9 cellular contexts compared by ENCODE assay signal in the genomic region with DNA sequence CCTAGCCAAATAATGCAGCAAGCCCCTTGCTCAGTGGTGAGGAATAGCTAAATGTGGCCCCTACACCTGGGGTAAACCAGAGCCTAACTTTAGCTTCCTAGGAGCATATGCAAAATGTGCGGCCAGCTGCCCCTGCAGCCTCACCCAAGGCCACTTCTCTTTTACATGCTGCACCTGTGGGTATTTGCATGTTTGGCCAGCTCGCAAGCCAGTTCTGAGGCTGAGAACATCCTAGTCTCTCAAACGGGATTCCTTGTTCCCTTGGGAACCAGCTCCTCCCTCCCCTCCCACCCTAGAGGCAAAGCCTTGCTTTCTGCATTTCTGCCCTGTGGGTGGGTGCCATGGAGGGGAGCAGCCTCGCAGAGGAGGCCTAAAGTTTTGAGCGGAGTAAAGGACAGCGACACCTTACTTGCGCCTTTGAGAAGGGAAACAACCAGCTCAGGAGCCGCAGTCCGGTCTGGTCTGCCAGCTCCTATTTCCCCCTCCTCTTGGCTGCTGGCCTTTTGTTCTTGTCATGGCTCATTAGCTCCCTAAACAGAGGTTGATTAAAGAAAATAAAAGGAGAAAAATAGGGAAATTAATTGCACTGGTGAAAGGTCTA.
DNase-seq lines count a peak whose midpoint lies in the region; ATAC-seq and TF ChIP-seq lines count a peak whose summit lies in the region.
"Had no signal": no experiment of that assay in that cellular context is flagged by ENCODE, and none has a peak within 500 bp of the region (broad histone marks: within the 10 kb centered on the region; RNA-seq: fewer than 3 reads in every experiment).

No MANE protein-coding gene starts in this region.

- no peaks in the 10 kb centered on the region for H3K9me3 ChIP-seq in IMR-90 (ENCODE audit: control insufficient read depth, insufficient read depth, low read length)

- H4K5ac ChIP-seq in IMR-90 (ENCODE audit: low read depth, low read length): no peak overlapping the region

- peak; percentile 56 for DNase-seq in H7
- DNase-seq in IMR-90: no peak
- peak; percentile 61 for DNase-seq in iPS-NIHi7 (ENCODE audit: extremely low spot score)
- DNase-seq in OCI-M2 (lab: John Stamatoyannopoulos, UW; ENCODE audit: unreplicated experiment): no peak
- no peak for DNase-seq in NCI-H1930 (lab: John Stamatoyannopoulos, UW)
- no peak for DNase-seq in GOT3 (lab: John Stamatoyannopoulos, UW)
- DNase-seq in NCI-H510A treated with DMSO at 0.1 percent for 48 hours (lab: John Stamatoyannopoulos, UW): no peak
- DNase-seq: stimulated activated CD4-positive, alpha-beta T cell treated with anti-CD3 and anti-CD28 coated beads, Interleukin-4, amount 100 ng/mL, for 24 hours had no signal

- no peaks in the 10 kb centered on the region for H3K79me1 ChIP-seq in IMR-90 (ENCODE audit: low read depth in 1 of 2, low read length in 2 of 2)

- H3K4me1 ChIP-seq in IMR-90 (ENCODE audit: control insufficient read depth, insufficient read depth, low read length): no peaks in the 10 kb centered on the region

- peak overlapping the region; percentile 9 for H2AFZ ChIP-seq in IMR-90 (replicated peaks; ENCODE audit: low read length, poor library complexity)

- CTCF ChIA-PET in IMR-90 (lab: Yijun Ruan, JAX): no interaction called here

- no peak overlapping the region for H3K4ac ChIP-seq in IMR-90 (ENCODE audit: low read depth, low read length)

- no peak overlapping the region for H2BK20ac ChIP-seq in IMR-90 (ENCODE audit: low read depth, low read length)

- no peak overlapping the region for H2AK5ac ChIP-seq in IMR-90 (ENCODE audit: low read depth, low read length)

- H3K27ac ChIP-seq in IMR-90 (ENCODE audit: insufficient read depth, low read length): no peak overlapping the region

- no peak overlapping the region for H3K23ac ChIP-seq in IMR-90 (ENCODE audit: low read depth, low read length)

- no peak for TF ChIP-seq POLR2A in IMR-90 (IDR thresholded peaks at IDR 0.05; ENCODE audit: low read depth, low read length)

- no peak overlapping the region for H3K4me3 ChIP-seq in H7 (ENCODE audit: insufficient read depth, low read depth, low read length)
- H3K4me3 ChIP-seq in IMR-90 (ENCODE audit: insufficient read depth, low read depth, low read length): no peak overlapping the region

- BruUV-seq in IMR-90 (replicated peaks; lab: Mats Ljungman, UMichigan): no TSS peak

- no peak overlapping the region for H3K18ac ChIP-seq in IMR-90 (ENCODE audit: low read depth, low read length)

- no peaks in the 10 kb centered on the region for H3K9me1 ChIP-seq in IMR-90 (ENCODE audit: insufficient read depth, low read length)

- no peak overlapping the region for H2BK120ac ChIP-seq in IMR-90 (ENCODE audit: low read depth, low read length)

- H3K9ac ChIP-seq in IMR-90 (ENCODE audit: low read depth, low read length): no peak overlapping the region

- H3K36me3 ChIP-seq in H7 (replicated peaks; ENCODE audit: control insufficient read depth, insufficient read depth, low read length) (no peaks in the 10 kb centered on the region), IMR-90 (ENCODE audit: control insufficient read depth, insufficient read depth, low read length) (no peaks in the 10 kb centered on the region)

- in situ Hi-C loops in IMR-90 (cut with MboI; ENCODE audit: low sequenced_read_pairs): no loop called here

- TF ChIP-seq RAD21 in IMR-90 (IDR thresholded peaks at IDR 0.05; ENCODE audit: low read length): no peak

- no peaks in the 10 kb centered on the region for H3K27me3 ChIP-seq in H7 (ENCODE audit: control insufficient read depth, insufficient read depth, low read length)
- H3K27me3 ChIP-seq in IMR-90 (ENCODE audit: control insufficient read depth, insufficient read depth, low read length): no peaks in the 10 kb centered on the region

- TF ChIP-seq CTCF in IMR-90 (conservative IDR thresholded peaks at IDR 0.05; ENCODE audit: low read depth, low read length): no peak

- H3K14ac ChIP-seq in IMR-90 (replicated peaks; ENCODE audit: low read depth, low read length): no peak overlapping the region

- POLR2A ChIA-PET in IMR-90 (lab: Charles Lee; ENCODE audit: unreplicated experiment): no interaction called here

- intact Hi-C loops in IMR-90 (cut with micrococcal nuclease): no loop called here

- H2AK9ac ChIP-seq in IMR-90 (replicated peaks; ENCODE audit: low read depth, low read length, poor library complexity): no peak overlapping the region

- dilution Hi-C loops in IMR-90 (cut with HindIII; ENCODE audit: low sequenced_read_pairs, unreplicated experiment): no loop called here

- no peak overlapping the region for H3K56ac ChIP-seq in IMR-90 (ENCODE audit: extremely low read depth, insufficient read depth, low read length)

- H4K91ac ChIP-seq in IMR-90 (ENCODE audit: insufficient read depth, low read depth, low read length): no peak overlapping the region

- no peak overlapping the region for H3K4me2 ChIP-seq in IMR-90 (ENCODE audit: low read depth, low read length)

- ATAC-seq in GM18858 (IDR thresholded peaks at IDR 0.05; ENCODE audit: unreplicated experiment) (peak; percentile 72), IMR-90 (ENCODE audit: low read depth) (no peak)

- no peaks in the 10 kb centered on the region for H4K20me1 ChIP-seq in IMR-90 (ENCODE audit: insufficient read depth, low read length)

- 56% methylated on average over 5 of the region's 9 CpGs; no CpG with 5 or more reads in 1 of the 2 experiments for WGBS in IMR-90 (ENCODE audit: extremely low coverage in 2 of 2, insufficient read length in 1 of 2), 2 experiments

- no peak overlapping the region for H2BK15ac ChIP-seq in IMR-90 (ENCODE audit: low read depth, low read length)

- no peak overlapping the region for H2BK5ac ChIP-seq in IMR-90 (ENCODE audit: low read depth, low read length, poor library complexity, severe bottlenecking)

- no peak overlapping the region for H4K8ac ChIP-seq in IMR-90 (ENCODE audit: low read depth in 2 of 2, low read length in 2 of 2)

TF ChIP-seq in IMR-90, 13 proteins besides CTCF, POLR2A, EP300 and RAD21:
- no peak for TF ChIP-seq FOS (IDR thresholded peaks at IDR 0.05; ENCODE audit: low read depth, low read length)
- no peak for TF ChIP-seq RCOR1 (IDR thresholded peaks at IDR 0.05; ENCODE audit: insufficient replicate concordance, low read length)
- no peak for TF ChIP-seq RFX5 (IDR thresholded peaks at IDR 0.05; ENCODE audit: low read depth, low read length)
- TF ChIP-seq SMC3 (IDR thresholded peaks at IDR 0.05; ENCODE audit: low read depth, low read length): no peak
- TF ChIP-seq, protein P1, sequence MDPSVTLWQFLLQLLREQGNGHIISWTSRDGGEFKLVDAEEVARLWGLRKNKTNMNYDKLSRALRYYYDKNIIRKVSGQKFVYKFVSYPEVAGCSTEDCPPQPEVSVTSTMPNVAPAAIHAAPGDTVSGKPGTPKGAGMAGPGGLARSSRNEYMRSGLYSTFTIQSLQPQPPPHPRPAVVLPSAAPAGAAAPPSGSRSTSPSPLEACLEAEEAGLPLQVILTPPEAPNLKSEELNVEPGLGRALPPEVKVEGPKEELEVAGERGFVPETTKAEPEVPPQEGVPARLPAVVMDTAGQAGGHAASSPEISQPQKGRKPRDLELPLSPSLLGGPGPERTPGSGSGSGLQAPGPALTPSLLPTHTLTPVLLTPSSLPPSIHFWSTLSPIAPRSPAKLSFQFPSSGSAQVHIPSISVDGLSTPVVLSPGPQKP (IDR thresholded peaks at IDR 0.05; ENCODE audit: borderline replicate concordance, low read depth, low read length): no peak
- TF ChIP-seq BHLHE40 (IDR thresholded peaks at IDR 0.05; ENCODE audit: low read depth, low read length): no peak
- TF ChIP-seq MXI1 (IDR thresholded peaks at IDR 0.05; ENCODE audit: borderline replicate concordance, low read depth, low read length): no peak
- TF ChIP-seq, protein P2, sequence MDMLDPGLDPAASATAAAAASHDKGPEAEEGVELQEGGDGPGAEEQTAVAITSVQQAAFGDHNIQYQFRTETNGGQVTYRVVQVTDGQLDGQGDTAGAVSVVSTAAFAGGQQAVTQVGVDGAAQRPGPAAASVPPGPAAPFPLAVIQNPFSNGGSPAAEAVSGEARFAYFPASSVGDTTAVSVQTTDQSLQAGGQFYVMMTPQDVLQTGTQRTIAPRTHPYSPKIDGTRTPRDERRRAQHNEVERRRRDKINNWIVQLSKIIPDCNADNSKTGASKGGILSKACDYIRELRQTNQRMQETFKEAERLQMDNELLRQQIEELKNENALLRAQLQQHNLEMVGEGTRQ (IDR thresholded peaks at IDR 0.05; ENCODE audit: low read depth, low read length): no peak
- TF ChIP-seq MAZ (IDR thresholded peaks at IDR 0.05; ENCODE audit: borderline replicate concordance, low read depth, low read length): no peak
- no peak for TF ChIP-seq NFE2L2 (IDR thresholded peaks at IDR 0.05; ENCODE audit: low read depth, low read length)
- TF ChIP-seq CHD1 (IDR thresholded peaks at IDR 0.05; ENCODE audit: low read depth, low read length): no peak
- TF ChIP-seq MAFK (IDR thresholded peaks at IDR 0.05; ENCODE audit: low read depth, low read length): no peak
TF ChIP-seq in IMR-90: peak in this region for 0.

Comparison
In these comparisons a context has a peak if more than half of its experiments do, and no peak if none do; other contexts are left out.
1. DNase-seq: peak in H7 (single experiment) and iPS-NIHi7 (single experiment); none in IMR-90 (single experiment), OCI-M2 (single experiment), NCI-H1930 (0 of 2), GOT3 (single experiment) and NCI-H510A treated with DMSO at 0.1 percent for 48 hours (single experiment).